Comparison of ENCODE assay signal across 30 cellular contexts in the genomic region with DNA sequence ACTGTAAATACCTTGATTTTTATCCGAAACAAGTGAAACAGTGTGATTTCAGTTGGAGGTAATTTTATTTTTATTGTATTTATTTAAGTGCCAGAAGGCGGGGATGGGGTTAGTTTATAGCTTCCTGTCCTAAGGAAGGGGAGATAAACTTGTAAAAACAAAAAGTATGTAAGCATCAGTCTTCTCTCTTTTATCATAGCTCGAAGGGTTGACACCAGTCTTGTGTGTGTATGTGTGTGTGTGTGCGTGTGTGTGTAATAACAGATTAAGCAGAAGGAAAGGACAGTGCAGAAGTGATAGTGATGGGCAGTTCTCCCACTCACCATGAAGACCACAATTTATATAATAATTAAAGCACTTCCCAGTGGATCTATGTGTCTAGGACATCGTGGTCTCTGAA.
"Had no signal": no experiment of that assay in that cellular context is flagged by ENCODE, and none has a peak within 500 bp of the region (broad histone marks: within the 10 kb centered on the region; RNA-seq: fewer than 3 reads in every experiment).

No MANE protein-coding gene starts in this region.

- H3K4me1 ChIP-seq: adrenal gland, body of pancreas, breast epithelium had no signal

- H3K9me3 Mint-ChIP-seq: activated CD4-positive, alpha-beta memory T cell treated with anti-CD3 and anti-CD28 coated beads for 36 hours; activated T-helper 1 cell treated with anti-CD3 and anti-CD28 coated beads, Interleukin-12 subunit alpha, Interleukin-12 subunit beta, Interleukin-2, Interleukin-4 antibody, amounts not matched to agents 30 ng/mL and 10 ng/mL and 1 ng/mL, durations not matched to agents 14 hours and 24 hours and 36 hours; T-helper 2 cell treated with Interferon-gamma antibody and Interleukin-4, amounts not matched to agents 5 μg/mL and 100 μg/mL, for 36 hours; WTC11 had no signal

- H3K4me3 Mint-ChIP-seq: activated CD4-positive, alpha-beta memory T cell treated with anti-CD3 and anti-CD28 coated beads for 36 hours; activated naive CD4-positive, alpha-beta T cell treated with anti-CD3 and anti-CD28 coated beads for 36 hours; activated T-cell treated with anti-CD3 and anti-CD28 coated beads, Interleukin-2, amount 50 U/mL, for 4 hours; activated T-helper 1 cell treated with anti-CD3 and anti-CD28 coated beads, Interleukin-12 subunit alpha, Interleukin-12 subunit beta, Interleukin-2, Interleukin-4 antibody, amounts not matched to agents 30 ng/mL and 10 ng/mL and 1 ng/mL, durations not matched to agents 14 hours and 24 hours and 36 hours; T-helper 2 cell treated with Interferon-gamma antibody and Interleukin-4, amounts not matched to agents 5 μg/mL and 100 μg/mL, for 36 hours; WTC11 had no signal

- H3K36me3 Mint-ChIP-seq: activated CD4-positive, alpha-beta memory T cell treated with anti-CD3 and anti-CD28 coated beads for 36 hours; activated naive CD4-positive, alpha-beta T cell treated with anti-CD3 and anti-CD28 coated beads, Interleukin-2, amount 50 U/mL, for 72 hours; WTC11 had no signal

- H3K9me3 ChIP-seq: adrenal gland, body of pancreas, breast epithelium, MG63 had no signal

- ATAC-seq: activated CD4-positive, CD25-positive, alpha-beta regulatory T cell treated with anti-CD3 and anti-CD28 coated beads, Interleukin-2, amount 50 U/mL, for 24 hours; activated naive CD4-positive, alpha-beta T cell treated with anti-CD3 and anti-CD28 coated beads, Interleukin-2, amount 50 U/mL, for 72 hours; activated T-cell treated with anti-CD3 and anti-CD28 coated beads, Interleukin-2, amount 50 U/mL, for 4 hours; body of pancreas; WTC11 had no signal

- DNase-seq: activated CD4-positive, alpha-beta memory T cell treated with anti-CD3 and anti-CD28 coated beads for 36 hours; activated CD4-positive, alpha-beta T cell treated with anti-CD3 and anti-CD28 coated beads for 4 hours; activated CD4-positive, alpha-beta T cell treated with anti-CD3 and anti-CD28 coated beads, Interleukin-2, amount 50 U/mL, for 1 hour; activated CD8-positive, alpha-beta memory T cell treated with anti-CD3 and anti-CD28 coated beads, Interleukin-2, amount 50 U/mL, for 4 hours; activated gamma-delta T cell treated with Interleukin-2 at 50 U/mL for 16 hours; activated naive CD4-positive, alpha-beta T cell treated with anti-CD3 and anti-CD28 coated beads for 36 hours; activated T-cell treated with anti-CD3 and anti-CD28 coated beads for 4 hours; activated T-cell treated with anti-CD3 and anti-CD28 coated beads, Interleukin-2, amount 50 U/mL, for 4 hours; adrenal gland; body of pancreas; Karpas-422; MG63; NCI-H1048; NCI-H1105 treated with DMSO at 0.1 percent for 48 hours; NCI-H1436; NCI-H1694; NCI-H2029; NCI-H2171 treated with DMSO at 0.1 percent for 48 hours; NCI-H345; NCI-H510A; NCI-H526; NK-92 treated with Interleukin-12 subunit alpha and Interleukin-12 subunit beta, amount 100 ng/mL, for 24 hours; OCI-M1; Right ventricle myocardium superior had no signal

- H3K36me3 ChIP-seq: adrenal gland, breast epithelium, MG63 had no signal

- H3K4me3 ChIP-seq: adrenal gland, body of pancreas, breast epithelium, MG63 had no signal

- H3K27me3 Mint-ChIP-seq: activated CD4-positive, alpha-beta memory T cell treated with anti-CD3 and anti-CD28 coated beads for 36 hours had no signal

- H3K27me3 ChIP-seq: adrenal gland, body of pancreas, breast epithelium had no signal

- H3K27ac ChIP-seq: adrenal gland, body of pancreas, breast epithelium had no signal

- H3K27ac Mint-ChIP-seq: activated CD4-positive, alpha-beta memory T cell treated with anti-CD3 and anti-CD28 coated beads for 36 hours; activated naive CD4-positive, alpha-beta T cell treated with anti-CD3 and anti-CD28 coated beads for 36 hours; activated naive CD4-positive, alpha-beta T cell treated with anti-CD3 and anti-CD28 coated beads, Interleukin-2, amount 50 U/mL, for 72 hours; activated T-helper 1 cell treated with anti-CD3 and anti-CD28 coated beads, Interleukin-12 subunit alpha, Interleukin-12 subunit beta, Interleukin-2, Interleukin-4 antibody, amounts not matched to agents 30 ng/mL and 10 ng/mL and 1 ng/mL, durations not matched to agents 14 hours and 24 hours and 36 hours; T-helper 2 cell treated with Interferon-gamma antibody and Interleukin-4, amounts not matched to agents 5 μg/mL and 100 μg/mL, for 36 hours; WTC11 had no signal
